1 cellular context compared by ENCODE assay signal in genomic region chr19:8240274-8241229, GRCh38.
A peak's percentile ranks its signal among the peaks of the same experiment; 100 is the strongest.
TF ChIP-seq lines count a peak whose summit lies in the region.

No MANE protein-coding gene starts in this region.

TF ChIP-seq in HEK293, 187 proteins besides CTCF, POLR2A, EP300 and RAD21 (continued from another document and continues in another):
- TF ChIP-seq INSM2 (tag by site-specific recombination; IDR thresholded peaks at IDR 0.05) (peak; percentile 85), ZSCAN5A (tag by site-specific recombination; IDR thresholded peaks at IDR 0.05) (0 out of 2 replicates have a peak, but pooled peaks have one; percentile 50), ZNF785 (tag by site-specific recombination; IDR thresholded peaks at IDR 0.05) (peak; percentile 96), ZNF701 (tag by site-specific recombination; IDR thresholded peaks at IDR 0.05) (no peak), REPIN1 (tag by site-specific recombination; IDR thresholded peaks at IDR 0.05; ENCODE audit: low read depth) (peak; percentile 34; the same call in 1 of the 2 replicates), WT1 (tag by site-specific recombination; IDR thresholded peaks at IDR 0.05) (peak; percentile 61), ZNF76 (tag by site-specific recombination; IDR thresholded peaks at IDR 0.05; ENCODE audit: borderline replicate concordance, low read depth) (peak; percentile 56; the same call in 1 of the 2 replicates), TSHZ1 (tag by site-specific recombination; IDR thresholded peaks at IDR 0.05; ENCODE audit: borderline replicate concordance) (peak; percentile 95), ZNF311 (tag by site-specific recombination; IDR thresholded peaks at IDR 0.05; ENCODE audit: borderline replicate concordance) (no peak), ZNF600 (tag by site-specific recombination; IDR thresholded peaks at IDR 0.05) (0 out of 2 replicates have a peak, but pooled peaks have one; percentile 37), ZNF133 (tag by site-specific recombination; IDR thresholded peaks at IDR 0.05) (0 out of 2 replicates have a peak, but pooled peaks have one; percentile 15), ZBTB49 (tag by site-specific recombination; IDR thresholded peaks at IDR 0.05; ENCODE audit: low read depth) (no peak), KLF10 (tag by site-specific recombination; IDR thresholded peaks at IDR 0.05) (no peak), ZXDB (tag by site-specific recombination; IDR thresholded peaks at IDR 0.05) (peak; percentile 99), ZFP37 (tag by site-specific recombination; IDR thresholded peaks at IDR 0.05) (no peak), ZNF2 (tag by site-specific recombination; IDR thresholded peaks at IDR 0.05) (peak; percentile 79; the same call in 1 of the 2 replicates), ZNF112 (tag by site-specific recombination; IDR thresholded peaks at IDR 0.05) (peak; percentile 61; the same call in 1 of the 2 replicates), ZNF239 (tag by site-specific recombination; IDR thresholded peaks at IDR 0.05) (peak; percentile 84; the same call in 1 of the 2 replicates), ATF2 (tag by site-specific recombination; IDR thresholded peaks at IDR 0.05; ENCODE audit: low read depth) (no peak), ZEB2 (tag by site-specific recombination; IDR thresholded peaks at IDR 0.05) (peak; percentile 82), ZNF549 (tag by site-specific recombination; IDR thresholded peaks at IDR 0.05) (no peak), ZSCAN4 (tag by site-specific recombination; IDR thresholded peaks at IDR 0.05) (peak; percentile 93), ZNF654 (tag by site-specific recombination; IDR thresholded peaks at IDR 0.05; ENCODE audit: low read depth) (no peak), ZFP41 (tag by site-specific recombination; IDR thresholded peaks at IDR 0.05; ENCODE audit: borderline replicate concordance) (no peak), BCL11A (tag by site-specific recombination; IDR thresholded peaks at IDR 0.05; ENCODE audit: low read depth) (peak; percentile 96), SALL2 (tag by site-specific recombination; IDR thresholded peaks at IDR 0.05; ENCODE audit: borderline replicate concordance) (no peak), IKZF3 (tag by site-specific recombination; IDR thresholded peaks at IDR 0.05) (0 out of 2 replicates have a peak, but pooled peaks have one; percentile 32), PRDM10 (tag by site-specific recombination; IDR thresholded peaks at IDR 0.05) (peak; percentile 69), ZNF24 (tag by site-specific recombination; IDR thresholded peaks at IDR 0.05) (peak; percentile 94), PRDM4 (tag by site-specific recombination; IDR thresholded peaks at IDR 0.05) (peak; percentile 45; the same call in 1 of the 2 replicates), ZNF146 (tag by site-specific recombination; IDR thresholded peaks at IDR 0.05) (no peak), KLF16 (tag by site-specific recombination; IDR thresholded peaks at IDR 0.05) (peak; percentile 98), ZNF19 (tag by site-specific recombination; IDR thresholded peaks at IDR 0.05; ENCODE audit: low read depth) (peak; percentile 51; the same call in 1 of the 2 replicates), ZNF629 (tag by site-specific recombination; IDR thresholded peaks at IDR 0.05) (peak; percentile 79), ZNF580 (tag by site-specific recombination; IDR thresholded peaks at IDR 0.05) (peak; percentile 29; the same call in 1 of the 2 replicates), ZNF121 (tag by site-specific recombination; IDR thresholded peaks at IDR 0.05) (no peak), ZNF274 (IDR thresholded peaks at IDR 0.05; ENCODE audit: low read length) (no peak), ZNF274 (tag by site-specific recombination; IDR thresholded peaks at IDR 0.05; ENCODE audit: borderline replicate concordance) (no peak), ZNF660 (tag by site-specific recombination; IDR thresholded peaks at IDR 0.05) (0 out of 2 replicates have a peak, but pooled peaks have one; percentile 43), ELK4 (IDR thresholded peaks at IDR 0.05; ENCODE audit: borderline replicate concordance, low read depth, low read length) (no peak), ZNF670 (tag by site-specific recombination; IDR thresholded peaks at IDR 0.05; ENCODE audit: low read depth) (no peak), GLI4 (tag by site-specific recombination; IDR thresholded peaks at IDR 0.05) (peak; percentile 73)
